ENCODE assay signal across 12 cellular contexts in the genomic region with DNA sequence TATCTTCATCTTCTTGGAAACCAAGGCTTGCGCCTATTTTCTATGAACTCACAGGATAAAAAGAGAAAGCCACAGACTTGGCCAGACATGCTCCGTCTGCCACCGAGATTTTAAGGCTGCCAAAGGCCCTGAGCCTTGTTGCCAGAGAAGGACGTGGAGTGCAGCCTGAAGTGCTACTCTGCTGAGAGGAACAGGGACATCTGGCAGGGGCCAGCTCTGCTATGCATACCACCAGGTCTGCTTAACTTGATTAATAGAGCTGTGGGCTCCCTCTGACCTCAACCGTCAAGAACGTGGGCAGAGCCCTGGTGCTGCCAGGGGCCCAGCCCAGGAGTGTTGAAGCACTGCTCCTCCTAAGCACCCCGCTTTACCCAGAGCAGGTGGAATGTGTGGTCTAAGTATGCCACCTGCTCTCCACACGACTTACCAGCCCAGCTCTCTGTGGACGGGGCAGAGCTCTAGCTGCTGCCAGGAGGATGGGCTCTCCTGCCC. TPM values are rescaled to one million over a fixed set of nuclear protein-coding genes. Genes with fewer than 3 reads are reported as not detected.
DNase-seq lines count a peak whose midpoint lies in the region; ATAC-seq, FAIRE-seq and TF ChIP-seq lines count a peak whose summit lies in the region.
"Had no signal": no experiment of that assay in that cellular context is flagged by ENCODE, and none has a peak within 500 bp of the region (broad histone marks: within the 10 kb centered on the region; RNA-seq: fewer than 3 reads in every experiment).

No MANE protein-coding gene starts in this region.

- TF ChIP-seq CTCF in brain (conservative IDR thresholded peaks at IDR 0.05) (no peak), left lung (IDR thresholded peaks at IDR 0.05) (no peak)

- H3K4me1 Mint-ChIP-seq in brain = peaks cover 22% of the 10 kb centered on the region
- H3K4me1 Mint-ChIP-seq in activated CD4-positive, alpha-beta memory T cell treated with anti-CD3 and anti-CD28 coated beads for 36 hours (ENCODE audit: low read depth) = no peaks in the 10 kb centered on the region

- peak overlapping the region in 1 of 5 experiments; percentile 46 for H3K4me3 Mint-ChIP-seq in brain
- no peak overlapping the region for H3K4me3 Mint-ChIP-seq in activated CD4-positive, alpha-beta memory T cell treated with anti-CD3 and anti-CD28 coated beads for 36 hours
- H3K4me3 Mint-ChIP-seq: activated B cell treated with CpG ODN at 0.5 μM for 24 hours had no signal

- no peak overlapping the region for H3K4me3 ChIP-seq in left lung
- no peak overlapping the region for H3K4me3 ChIP-seq in stomach smooth muscle (ENCODE audit: low read length in 2 of 2)

- no peaks in the 10 kb centered on the region for H3K9me3 ChIP-seq in left lung
- H3K9me3 ChIP-seq in stomach smooth muscle (ENCODE audit: control insufficient read depth in 2 of 2, low read length in 2 of 2) = no peaks in the 10 kb centered on the region

- intact Hi-C loops in left lung (cut with DNase I) = no loop called here
- intact Hi-C loops in activated CD4-positive, alpha-beta memory T cell treated with anti-CD3 and anti-CD28 coated beads for 36 hours (cut with micrococcal nuclease) = no loop called here

- peaks cover 23% of the 10 kb centered on the region for H3K36me3 Mint-ChIP-seq in brain
- peaks cover 12% of the 10 kb centered on the region for H3K36me3 Mint-ChIP-seq in activated CD4-positive, alpha-beta memory T cell treated with anti-CD3 and anti-CD28 coated beads for 36 hours

- ATAC-seq in left lung = peak; percentile 85

- no peaks in the 10 kb centered on the region for H3K27me3 Mint-ChIP-seq in brain
- H3K27me3 Mint-ChIP-seq in activated CD4-positive, alpha-beta memory T cell treated with anti-CD3 and anti-CD28 coated beads for 36 hours = no peaks in the 10 kb centered on the region
- H3K27me3 Mint-ChIP-seq: activated B cell treated with CpG ODN at 0.5 μM for 24 hours had no signal

- H3K27ac ChIP-seq in left lung (peak overlapping the region; percentile 47 to 64), stomach smooth muscle (ENCODE audit: low read length) (peak overlapping the region; percentile 75)

- POLR2A ChIA-PET in activated CD4-positive, alpha-beta memory T cell treated with anti-CD3 and anti-CD28 coated beads for 36 hours (lab: Charles Lee) = no interaction called here

- H3K36me3 ChIP-seq in left lung = peaks cover 0 to 79% of the 10 kb centered on the region in 2 donors
- peaks cover 42 to 51% of the 10 kb centered on the region in 2 donors for H3K36me3 ChIP-seq in stomach smooth muscle (ENCODE audit: control insufficient read depth in 2 of 2, insufficient read depth in 2 of 2, low read length in 2 of 2)

- peak; percentile 71 for DNase-seq in NCI-H1694 treated with DMSO at 0.1 percent for 48 hours (lab: John Stamatoyannopoulos, UW)
- DNase-seq in left lung = peak; percentile 78 to 79
- no peak for DNase-seq in effector CD4-positive, alpha-beta T cell
- DNase-seq in stimulated activated CD4-positive, alpha-beta T cell treated with anti-CD3 and anti-CD28 coated beads, Interleukin-2, amount 100 ng/mL, for 24 hours = no peak
- no peak for DNase-seq in urothelium cell line (ENCODE audit: low spot score)
- DNase-seq in activated CD4-positive, alpha-beta memory T cell treated with anti-CD3 and anti-CD28 coated beads for 36 hours = no peak
- DNase-seq: activated B cell treated with CpG ODN at 0.5 μM for 24 hours, COR-L47, NCI-H1436 had no signal

- FAIRE-seq in urothelium cell line (lab: Jason Lieb, UNC) = no peak

- H3K9me3 Mint-ChIP-seq in brain = no peaks in the 10 kb centered on the region
- H3K9me3 Mint-ChIP-seq in activated CD4-positive, alpha-beta memory T cell treated with anti-CD3 and anti-CD28 coated beads for 36 hours = no peaks in the 10 kb centered on the region
- H3K9me3 Mint-ChIP-seq: activated B cell treated with CpG ODN at 0.5 μM for 24 hours had no signal

- peak overlapping the region in 1 of 2 donors; percentile 21 for H3K9ac ChIP-seq in stomach smooth muscle (ENCODE audit: low read length in 2 of 2)

- H3K27ac Mint-ChIP-seq in brain = peak overlapping the region in 4 of 5 experiments; percentile 79 to 95 (median 84)
- H3K27ac Mint-ChIP-seq in activated CD4-positive, alpha-beta memory T cell treated with anti-CD3 and anti-CD28 coated beads for 36 hours = no peak overlapping the region
- H3K27ac Mint-ChIP-seq: activated B cell treated with CpG ODN at 0.5 μM for 24 hours had no signal

- peaks cover 21 to 23% of the 10 kb centered on the region in 2 donors for H3K4me1 ChIP-seq in left lung
- peaks cover 27% of the 10 kb centered on the region for H3K4me1 ChIP-seq in stomach smooth muscle (ENCODE audit: control insufficient read depth, insufficient read depth, low read length)

- H3K27me3 ChIP-seq in left lung = no peaks in the 10 kb centered on the region
- no peaks in the 10 kb centered on the region for H3K27me3 ChIP-seq in stomach smooth muscle (ENCODE audit: control insufficient read depth in 1 of 2, insufficient read depth in 2 of 2, low read length in 2 of 2)

- CTCF ChIA-PET in activated CD4-positive, alpha-beta memory T cell treated with anti-CD3 and anti-CD28 coated beads for 36 hours (lab: Charles Lee) = interaction anchor here (3.6 kb wide), 1 partner anchor 10 kb away, joined by 21 read pairs; a partner anchor contains a TSS

RNA-seq across cellular contexts. Expression of a gene that starts 10.5 kb away (rescaled TPM):
- polyA plus RNA-seq in brain (ENCODE audit: insufficient read depth, low read depth, low replicate concordance) = not detected
- total RNA-seq in left lung = not detected
- total RNA-seq in activated CD4-positive, alpha-beta memory T cell treated with anti-CD3 and anti-CD28 coated beads for 36 hours = not detected
- total RNA-seq: activated B cell treated with CpG ODN at 0.5 μM for 24 hours, RPMI7951 had no signal

RNA-seq across cellular contexts. Expression of a gene that starts 16.7 kb away (rescaled TPM):
- 142 TPM for polyA plus RNA-seq in brain (ENCODE audit: insufficient read depth, low read depth, low replicate concordance)
- total RNA-seq in left lung = 10 to 100 TPM; 70.3 to 75.8 TPM
- total RNA-seq in activated CD4-positive, alpha-beta memory T cell treated with anti-CD3 and anti-CD28 coated beads for 36 hours = 10 to 100 TPM; 55.3 to 56.4 TPM

RNA-seq across cellular contexts. Expression of a gene that starts 51.7 kb away (rescaled TPM):
- polyA plus RNA-seq in brain (ENCODE audit: insufficient read depth, low read depth, low replicate concordance) = 9.7 TPM
- total RNA-seq in left lung = 100 to 1,000 TPM in 1 of 2 donors, 10 to 100 TPM in 1; 66.6 to 106 TPM
- not detected for total RNA-seq in activated CD4-positive, alpha-beta memory T cell treated with anti-CD3 and anti-CD28 coated beads for 36 hours
- total RNA-seq: activated B cell treated with CpG ODN at 0.5 μM for 24 hours had no signal

Comparison
In these comparisons a context has a peak if more than half of its experiments do, and no peak if none do; other contexts are left out.
1. DNase-seq: peak in NCI-H1694 treated with DMSO at 0.1 percent for 48 hours (single experiment) and left lung (2 of 2); none in effector CD4-positive, alpha-beta T cell (single experiment), stimulated activated CD4-positive, alpha-beta T cell treated with anti-CD3 and anti-CD28 coated beads, Interleukin-2, amount 100 ng/mL, for 24 hours (0 of 2), urothelium cell line (single experiment) and activated CD4-positive, alpha-beta memory T cell treated with anti-CD3 and anti-CD28 coated beads for 36 hours (single experiment).
2. RNA of a gene that starts 51.7 kb away (total RNA-seq): 66.6 to 106 TPM in left lung; not detected in activated CD4-positive, alpha-beta memory T cell treated with anti-CD3 and anti-CD28 coated beads for 36 hours; every median in the first group is over 10 times any median in the second.